ENCODE assay signal across 1 cellular context in genomic region chr7:1647961-1648631, GRCh38.
TF ChIP-seq lines count a peak whose summit lies in the region.

No MANE protein-coding gene starts in this region.

TF ChIP-seq in K562, 482 proteins besides CTCF, POLR2A, EP300 and RAD21 (continued from another document and continues in another):
- TF ChIP-seq, protein P1, sequence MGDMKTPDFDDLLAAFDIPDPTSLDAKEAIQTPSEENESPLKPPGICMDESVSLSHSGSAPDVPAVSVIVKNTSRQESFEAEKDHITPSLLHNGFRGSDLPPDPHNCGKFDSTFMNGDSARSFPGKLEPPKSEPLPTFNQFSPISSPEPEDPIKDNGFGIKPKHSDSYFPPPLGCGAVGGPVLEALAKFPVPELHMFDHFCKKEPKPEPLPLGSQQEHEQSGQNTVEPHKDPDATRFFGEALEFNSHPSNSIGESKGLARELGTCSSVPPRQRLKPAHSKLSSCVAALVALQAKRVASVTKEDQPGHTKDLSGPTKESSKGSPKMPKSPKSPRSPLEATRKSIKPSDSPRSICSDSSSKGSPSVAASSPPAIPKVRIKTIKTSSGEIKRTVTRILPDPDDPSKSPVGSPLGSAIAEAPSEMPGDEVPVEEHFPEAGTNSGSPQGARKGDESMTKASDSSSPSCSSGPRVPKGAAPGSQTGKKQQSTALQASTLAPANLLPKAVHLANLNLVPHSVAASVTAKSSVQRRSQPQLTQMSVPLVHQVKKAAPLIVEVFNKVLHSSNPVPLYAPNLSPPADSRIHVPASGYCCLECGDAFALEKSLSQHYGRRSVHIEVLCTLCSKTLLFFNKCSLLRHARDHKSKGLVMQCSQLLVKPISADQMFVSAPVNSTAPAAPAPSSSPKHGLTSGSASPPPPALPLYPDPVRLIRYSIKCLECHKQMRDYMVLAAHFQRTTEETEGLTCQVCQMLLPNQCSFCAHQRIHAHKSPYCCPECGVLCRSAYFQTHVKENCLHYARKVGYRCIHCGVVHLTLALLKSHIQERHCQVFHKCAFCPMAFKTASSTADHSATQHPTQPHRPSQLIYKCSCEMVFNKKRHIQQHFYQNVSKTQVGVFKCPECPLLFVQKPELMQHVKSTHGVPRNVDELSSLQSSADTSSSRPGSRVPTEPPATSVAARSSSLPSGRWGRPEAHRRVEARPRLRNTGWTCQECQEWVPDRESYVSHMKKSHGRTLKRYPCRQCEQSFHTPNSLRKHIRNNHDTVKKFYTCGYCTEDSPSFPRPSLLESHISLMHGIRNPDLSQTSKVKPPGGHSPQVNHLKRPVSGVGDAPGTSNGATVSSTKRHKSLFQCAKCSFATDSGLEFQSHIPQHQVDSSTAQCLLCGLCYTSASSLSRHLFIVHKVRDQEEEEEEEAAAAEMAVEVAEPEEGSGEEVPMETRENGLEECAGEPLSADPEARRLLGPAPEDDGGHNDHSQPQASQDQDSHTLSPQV (IDR thresholded peaks at IDR 0.05), result peak; percentile 87
- TF ChIP-seq NFIC (IDR thresholded peaks at IDR 0.05) (peak; percentile 88), ZBTB17 (CRISPR knock-in tag; IDR thresholded peaks at IDR 0.05) (peak; percentile 69; the same call in 1 of the 2 replicates), PRMT5 (CRISPR knock-in tag; IDR thresholded peaks at IDR 0.05) (no peak), MEIS2 (IDR thresholded peaks at IDR 0.05; ENCODE audit: partially characterized antibody) (peak; percentile 94), ZNF12 (CRISPR knock-in tag; IDR thresholded peaks at IDR 0.05) (no peak), SMARCE1 (IDR thresholded peaks at IDR 0.05) (0 out of 2 replicates have a peak, but pooled peaks have one; percentile 55), CHCHD3 (CRISPR knock-in tag; IDR thresholded peaks at IDR 0.05) (no peak), PKNOX1 (IDR thresholded peaks at IDR 0.05) (peak; percentile 93), ETV5 (CRISPR knock-in tag; IDR thresholded peaks at IDR 0.05; ENCODE audit: low read depth) (no peak), STAT5A (IDR thresholded peaks at IDR 0.05; ENCODE audit: borderline replicate concordance, low read length) (peak; percentile 44; the same call in 1 of the 2 replicates), HMG20A (CRISPR knock-in tag; conservative IDR thresholded peaks at IDR 0.05) (no peak), MNT (conservative IDR thresholded peaks at IDR 0.05) (peak; percentile 75 to 90), ZFX (CRISPR knock-in tag; IDR thresholded peaks at IDR 0.05) (peak; percentile 77), SMARCA4 (IDR thresholded peaks at IDR 0.05) (0 out of 2 replicates have a peak, but pooled peaks have one; percentile 45), KLF16 (IDR thresholded peaks at IDR 0.05) (peak; percentile 56; the same call in 1 of the 2 replicates), CBFA2T3 (IDR thresholded peaks at IDR 0.05) (peak; percentile 94), BHLHE40 (IDR thresholded peaks at IDR 0.05; ENCODE audit: low read length) (peak; percentile 49), MECOM (CRISPR knock-in tag; IDR thresholded peaks at IDR 0.05) (peak; percentile 53; the same call in 1 of the 2 replicates), ZNF395 (CRISPR knock-in tag; IDR thresholded peaks at IDR 0.05) (peak; percentile 54; the same call in 1 of the 2 replicates), NCOR1 (IDR thresholded peaks at IDR 0.05) (peak; percentile 89), UBTF (IDR thresholded peaks at IDR 0.05; ENCODE audit: borderline replicate concordance in 1 of 2, low read depth in 2 of 2, low read length in 2 of 2) (peak in 1 of 2 experiments; percentile 82; a peak in 2 of 4 replicates), CCNT2 (IDR thresholded peaks at IDR 0.05; ENCODE audit: borderline replicate concordance, extremely low read depth, insufficient read length, low read depth, low read length) (peak; percentile 91), ZNF282 (CRISPR knock-in tag; IDR thresholded peaks at IDR 0.05) (no peak), SRSF9 (IDR thresholded peaks at IDR 0.05; ENCODE audit: borderline replicate concordance, low read depth, low read length) (no peak), LEF1 (IDR thresholded peaks at IDR 0.05) (peak; percentile 16; the same call in 1 of the 2 replicates), NR4A1 (CRISPR knock-in tag; IDR thresholded peaks at IDR 0.05) (no peak), NR4A1 (tag; IDR thresholded peaks at IDR 0.05) (peak; percentile 78; the same call in 1 of the 2 replicates), NBN (IDR thresholded peaks at IDR 0.05; ENCODE audit: low read depth) (no peak), POLR2AphosphoS5 (IDR thresholded peaks at IDR 0.05; ENCODE audit: control insufficient read depth, insufficient read depth, low read depth, low read length) (peak; percentile 74), MEF2D (tag; conservative IDR thresholded peaks at IDR 0.05; ENCODE audit: low read depth) (0 out of 2 replicates have a peak, but pooled peaks have one; percentile 52), GABPB1 (CRISPR knock-in tag; IDR thresholded peaks at IDR 0.05) (peak; percentile 59; the same call in 1 of the 2 replicates), SMAD4 (CRISPR knock-in tag; conservative IDR thresholded peaks at IDR 0.05) (peak; percentile 80), HDGF (IDR thresholded peaks at IDR 0.05) (0 out of 2 replicates have a peak, but pooled peaks have one; percentile 19)
- TF ChIP-seq, protein P2, sequence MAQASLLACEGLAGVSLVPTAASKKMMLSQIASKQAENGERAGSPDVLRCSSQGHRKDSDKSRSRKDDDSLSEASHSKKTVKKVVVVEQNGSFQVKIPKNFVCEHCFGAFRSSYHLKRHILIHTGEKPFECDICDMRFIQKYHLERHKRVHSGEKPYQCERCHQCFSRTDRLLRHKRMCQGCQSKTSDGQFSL (CRISPR knock-in tag; IDR thresholded peaks at IDR 0.05), result no peak
- TF ChIP-seq, protein P2 (tag; IDR thresholded peaks at IDR 0.05), result no peak
- TF ChIP-seq, protein P3, sequence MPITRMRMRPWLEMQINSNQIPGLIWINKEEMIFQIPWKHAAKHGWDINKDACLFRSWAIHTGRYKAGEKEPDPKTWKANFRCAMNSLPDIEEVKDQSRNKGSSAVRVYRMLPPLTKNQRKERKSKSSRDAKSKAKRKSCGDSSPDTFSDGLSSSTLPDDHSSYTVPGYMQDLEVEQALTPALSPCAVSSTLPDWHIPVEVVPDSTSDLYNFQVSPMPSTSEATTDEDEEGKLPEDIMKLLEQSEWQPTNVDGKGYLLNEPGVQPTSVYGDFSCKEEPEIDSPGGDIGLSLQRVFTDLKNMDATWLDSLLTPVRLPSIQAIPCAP (CRISPR knock-in tag; IDR thresholded peaks at IDR 0.05; ENCODE audit: borderline replicate concordance), result no peak
- TF ChIP-seq, protein P4, sequence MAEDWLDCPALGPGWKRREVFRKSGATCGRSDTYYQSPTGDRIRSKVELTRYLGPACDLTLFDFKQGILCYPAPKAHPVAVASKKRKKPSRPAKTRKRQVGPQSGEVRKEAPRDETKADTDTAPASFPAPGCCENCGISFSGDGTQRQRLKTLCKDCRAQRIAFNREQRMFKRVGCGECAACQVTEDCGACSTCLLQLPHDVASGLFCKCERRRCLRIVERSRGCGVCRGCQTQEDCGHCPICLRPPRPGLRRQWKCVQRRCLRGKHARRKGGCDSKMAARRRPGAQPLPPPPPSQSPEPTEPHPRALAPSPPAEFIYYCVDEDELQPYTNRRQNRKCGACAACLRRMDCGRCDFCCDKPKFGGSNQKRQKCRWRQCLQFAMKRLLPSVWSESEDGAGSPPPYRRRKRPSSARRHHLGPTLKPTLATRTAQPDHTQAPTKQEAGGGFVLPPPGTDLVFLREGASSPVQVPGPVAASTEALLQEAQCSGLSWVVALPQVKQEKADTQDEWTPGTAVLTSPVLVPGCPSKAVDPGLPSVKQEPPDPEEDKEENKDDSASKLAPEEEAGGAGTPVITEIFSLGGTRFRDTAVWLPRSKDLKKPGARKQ (CRISPR knock-in tag; IDR thresholded peaks at IDR 0.05), result no peak
- TF ChIP-seq, protein P5, sequence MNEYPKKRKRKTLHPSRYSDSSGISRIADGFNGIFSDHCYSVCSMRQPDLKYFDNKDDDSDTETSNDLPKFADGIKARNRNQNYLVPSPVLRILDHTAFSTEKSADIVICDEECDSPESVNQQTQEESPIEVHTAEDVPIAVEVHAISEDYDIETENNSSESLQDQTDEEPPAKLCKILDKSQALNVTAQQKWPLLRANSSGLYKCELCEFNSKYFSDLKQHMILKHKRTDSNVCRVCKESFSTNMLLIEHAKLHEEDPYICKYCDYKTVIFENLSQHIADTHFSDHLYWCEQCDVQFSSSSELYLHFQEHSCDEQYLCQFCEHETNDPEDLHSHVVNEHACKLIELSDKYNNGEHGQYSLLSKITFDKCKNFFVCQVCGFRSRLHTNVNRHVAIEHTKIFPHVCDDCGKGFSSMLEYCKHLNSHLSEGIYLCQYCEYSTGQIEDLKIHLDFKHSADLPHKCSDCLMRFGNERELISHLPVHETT (CRISPR knock-in tag; conservative IDR thresholded peaks at IDR 0.05 in 1 of 2, IDR thresholded peaks at IDR 0.05 in 1 of 2), result peak in 1 of 2 experiments; percentile 53; a peak in 1 of 4 replicates
- TF ChIP-seq, protein P6, sequence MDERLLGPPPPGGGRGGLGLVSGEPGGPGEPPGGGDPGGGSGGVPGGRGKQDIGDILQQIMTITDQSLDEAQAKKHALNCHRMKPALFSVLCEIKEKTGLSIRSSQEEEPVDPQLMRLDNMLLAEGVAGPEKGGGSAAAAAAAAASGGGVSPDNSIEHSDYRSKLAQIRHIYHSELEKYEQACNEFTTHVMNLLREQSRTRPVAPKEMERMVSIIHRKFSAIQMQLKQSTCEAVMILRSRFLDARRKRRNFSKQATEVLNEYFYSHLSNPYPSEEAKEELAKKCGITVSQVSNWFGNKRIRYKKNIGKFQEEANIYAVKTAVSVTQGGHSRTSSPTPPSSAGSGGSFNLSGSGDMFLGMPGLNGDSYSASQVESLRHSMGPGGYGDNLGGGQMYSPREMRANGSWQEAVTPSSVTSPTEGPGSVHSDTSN (CRISPR knock-in tag; IDR thresholded peaks at IDR 0.05; ENCODE audit: low read depth), result 0 out of 2 replicates have a peak, but pooled peaks have one; percentile 21
- TF ChIP-seq, protein P6 (tag; conservative IDR thresholded peaks at IDR 0.05; ENCODE audit: low read depth), result peak; percentile 81
